Comparison of ENCODE assay signal across 26 cellular contexts in genomic region chr2:20064841-20065240, GRCh38. TPM values are rescaled to one million over a fixed set of nuclear protein-coding genes. Genes with fewer than 3 reads are reported as not detected.
DNase-seq lines count a peak whose midpoint lies in the region; ATAC-seq and TF ChIP-seq lines count a peak whose summit lies in the region.
"Had no signal": no experiment of that assay in that cellular context is flagged by ENCODE, and none has a peak within 500 bp of the region (broad histone marks: within the 10 kb centered on the region; RNA-seq: fewer than 3 reads in every experiment).

No MANE protein-coding gene starts in this region.

- peaks cover 0 to 1% of the 10 kb centered on the region in 2 donors for H3K4me1 ChIP-seq in neuronal stem cell (ENCODE audit: control insufficient read depth in 2 of 2, insufficient read depth in 1 of 2, low read depth in 1 of 2, low read length in 2 of 2)
- peaks cover 23% of the 10 kb centered on the region for H3K4me1 ChIP-seq in mesenchymal stem cell (ENCODE audit: control insufficient read depth, insufficient read depth, low read depth, low read length)
- H3K4me1 ChIP-seq: BLaER1 had no signal

- H3K36me3 Mint-ChIP-seq in nephron (ENCODE audit: low read depth): peaks cover 4% of the 10 kb centered on the region

- no peak overlapping the region for H2AK5ac ChIP-seq in neuronal stem cell (ENCODE audit: low read depth, low read length)
- H2AK5ac ChIP-seq in mesenchymal stem cell (ENCODE audit: low read length, severe bottlenecking): no peak overlapping the region

- H3K23ac ChIP-seq in neuronal stem cell (ENCODE audit: low read depth, low read length, poor library complexity) (no peak overlapping the region), mesenchymal stem cell (ENCODE audit: low read length in 2 of 2) (no peak overlapping the region)

- H3K9ac ChIP-seq in neuronal stem cell (ENCODE audit: low read depth, low read length, poor library complexity) (no peak overlapping the region), mesenchymal stem cell (ENCODE audit: low read length) (no peak overlapping the region)
- H3K9ac ChIP-seq: BLaER1, GM23248, KMS-11 had no signal

- H3K4me3 ChIP-seq in neuronal stem cell (ENCODE audit: low read length in 2 of 2) (no peak overlapping the region), mesenchymal stem cell (ENCODE audit: insufficient read depth in 1 of 2, low read depth in 1 of 2, low read length in 2 of 2) (no peak overlapping the region)
- H3K4me3 ChIP-seq: BLaER1, GM12878, GM23248, SJSA1 had no signal

- H2BK15ac ChIP-seq in neuronal stem cell (ENCODE audit: low read length): no peak overlapping the region
- no peak overlapping the region for H2BK15ac ChIP-seq in mesenchymal stem cell (ENCODE audit: low read depth, poor library complexity, severe bottlenecking)

- H4K91ac ChIP-seq in neuronal stem cell (ENCODE audit: low read depth, low read length, poor library complexity) (no peak overlapping the region), mesenchymal stem cell (ENCODE audit: low read length) (no peak overlapping the region)

- peaks cover 61% of the 10 kb centered on the region for H3K4me1 Mint-ChIP-seq in nephron

- H2BK5ac ChIP-seq in neuronal stem cell (ENCODE audit: low read length) (no peak overlapping the region), mesenchymal stem cell (ENCODE audit: low read depth, low read length, poor library complexity, severe bottlenecking) (no peak overlapping the region)

- no peak for TF ChIP-seq CTCF in RWPE1 (conservative IDR thresholded peaks at IDR 0.05; ENCODE audit: low read depth)
- TF ChIP-seq CTCF in nephron (IDR thresholded peaks at IDR 0.05; ENCODE audit: unreplicated experiment in 3 of 3): no peak

- no peak overlapping the region for H3K14ac ChIP-seq in neuronal stem cell (ENCODE audit: low read length)
- H3K14ac ChIP-seq in mesenchymal stem cell (ENCODE audit: low read length in 2 of 2): no peak overlapping the region

- no peaks in the 10 kb centered on the region for H3K36me3 ChIP-seq in neuronal stem cell (replicated peaks in 1 of 2; ENCODE audit: control insufficient read depth in 2 of 2, insufficient read depth in 2 of 2, low read length in 2 of 2)
- no peaks in the 10 kb centered on the region for H3K36me3 ChIP-seq in mesenchymal stem cell (ENCODE audit: control insufficient read depth in 1 of 2, insufficient read depth in 2 of 2, low read depth in 1 of 2, low read length in 2 of 2)
- H3K36me3 ChIP-seq: BLaER1, SJSA1 had no signal

- peak overlapping the region; percentile 68 for H3K27ac ChIP-seq in RWPE1
- H3K27ac ChIP-seq in neuronal stem cell (replicated peaks; ENCODE audit: low read length): no peak overlapping the region
- no peak overlapping the region for H3K27ac ChIP-seq in substantia nigra (ENCODE audit: low read depth, low read length, poor library complexity, severe bottlenecking)
- no peak overlapping the region for H3K27ac ChIP-seq in mesenchymal stem cell (ENCODE audit: low read length, poor library complexity, severe bottlenecking)
- H3K27ac ChIP-seq: BLaER1, GM23248, HL-60, KMS-11, SJSA1 had no signal

- DNase-seq in RWPE1 (ENCODE audit: low spot score): no peak
- no peak for DNase-seq in neuronal stem cell (ENCODE audit: low spot score)
- no peak for DNase-seq in substantia nigra (lab: John Stamatoyannopoulos, UW)
- no peak for DNase-seq in mesenchymal stem cell
- DNase-seq: CD4-positive, alpha-beta T cell; COR-L47; DND-41; GM23248; H9; HFFc6; NCI-H1694; NCI-H2081; NCI-H2171; NCI-H345; NCI-H524; NCI-H774; NK-92 treated with Interleukin-12 subunit alpha and Interleukin-12 subunit beta, amount 100 ng/mL, for 24 hours had no signal

- peaks cover 0 to 8% of the 10 kb centered on the region in 2 donors for H3K9me3 ChIP-seq in neuronal stem cell (replicated peaks in 1 of 2; ENCODE audit: control insufficient read depth in 2 of 2, insufficient read depth in 1 of 2, low read depth in 1 of 2, low read length in 2 of 2)
- peaks cover 14% of the 10 kb centered on the region for H3K9me3 ChIP-seq in mesenchymal stem cell (ENCODE audit: control insufficient read depth, low read length)

- no peak overlapping the region for H3K4me2 ChIP-seq in neuronal stem cell (ENCODE audit: insufficient read depth, low read length, poor library complexity, severe bottlenecking)
- no peak overlapping the region for H3K4me2 ChIP-seq in mesenchymal stem cell (ENCODE audit: low read length, poor library complexity, severe bottlenecking)
- H3K4me2 ChIP-seq: BLaER1, KMS-11 had no signal

- H3K18ac ChIP-seq in neuronal stem cell (ENCODE audit: low read length) (no peak overlapping the region), mesenchymal stem cell (ENCODE audit: low read depth in 1 of 2, low read length in 2 of 2) (no peak overlapping the region)

- no peak overlapping the region for H3K4ac ChIP-seq in neuronal stem cell (ENCODE audit: low read length)
- H3K4ac ChIP-seq in mesenchymal stem cell (ENCODE audit: low read depth in 1 of 2, low read length in 2 of 2): no peak overlapping the region

- H4K8ac ChIP-seq in neuronal stem cell (ENCODE audit: low read depth, low read length) (no peak overlapping the region), mesenchymal stem cell (ENCODE audit: low read length) (no peak overlapping the region)

- ATAC-seq in esophagus mucosa: peak; percentile 43
- no peak for ATAC-seq in HG02852 (IDR thresholded peaks at IDR 0.05; ENCODE audit: unreplicated experiment)
- ATAC-seq: GM12878, Panc1 had no signal

- H2BK120ac ChIP-seq in neuronal stem cell (ENCODE audit: low read depth, low read length) (no peak overlapping the region), mesenchymal stem cell (ENCODE audit: low read depth, low read length) (no peak overlapping the region)

- H3K79me1 ChIP-seq in neuronal stem cell (ENCODE audit: low read depth, low read length) (no peaks in the 10 kb centered on the region), mesenchymal stem cell (replicated peaks; ENCODE audit: low read length, poor library complexity, severe bottlenecking) (peaks cover 2% of the 10 kb centered on the region)

- H2AFZ ChIP-seq in neuronal stem cell (ENCODE audit: low read length) (no peak overlapping the region), mesenchymal stem cell (ENCODE audit: low read depth, low read length) (no peak overlapping the region)
- H2AFZ ChIP-seq: GM23248 had no signal

- no peaks in the 10 kb centered on the region for H3K27me3 Mint-ChIP-seq in nephron (ENCODE audit: low read depth)

- no peak overlapping the region for H3K4me3 Mint-ChIP-seq in nephron
- H3K4me3 Mint-ChIP-seq: CD4-positive, alpha-beta T cell; H9; HFFc6 had no signal

- no peak overlapping the region for H2BK12ac ChIP-seq in neuronal stem cell (ENCODE audit: low read length)
- H2BK12ac ChIP-seq in mesenchymal stem cell (ENCODE audit: low read length in 2 of 2): no peak overlapping the region

- peaks cover 0 to 6% (median 0%) of the 10 kb centered on the region in 3 experiments for H3K27me3 ChIP-seq in neuronal stem cell (ENCODE audit: control insufficient read depth in 3 of 3, insufficient read depth in 3 of 3, low read depth in 1 of 3, low read length in 3 of 3)
- H3K27me3 ChIP-seq in mesenchymal stem cell (ENCODE audit: control insufficient read depth in 1 of 2, insufficient read depth in 1 of 2, low read length in 2 of 2): no peaks in the 10 kb centered on the region
- H3K27me3 ChIP-seq: BLaER1, SJSA1 had no signal

- H3K27ac Mint-ChIP-seq in nephron: peak overlapping the region in 2 of 3 experiments; percentile 45 to 70
- H3K27ac Mint-ChIP-seq: CD4-positive, alpha-beta T cell; H9; HFFc6 had no signal

- POLR2A ChIA-PET in RWPE1 (lab: Yijun Ruan, JAX; ENCODE audit: low non-redundant PET): no interaction called here

- CTCF ChIA-PET in RWPE1 (lab: Yijun Ruan, JAX): no interaction called here

- H3K9me3 Mint-ChIP-seq in nephron: peaks cover 18% of the 10 kb centered on the region
- H3K9me3 Mint-ChIP-seq: CD4-positive, alpha-beta T cell had no signal

RNA-seq across cellular contexts. Expression of gene LAPTM4A, which starts 13.4 kb away (rescaled TPM):
- 85.4 TPM for total RNA-seq in esophagus mucosa
- polyA plus RNA-seq in neuronal stem cell (2013, experiment 1 of 2): 262 TPM
- 267 TPM for polyA plus RNA-seq in neuronal stem cell (2013, experiment 2 of 2)
- polyA plus RNA-seq in mesenchymal stem cell (2013, experiment 1 of 2): 425 TPM
- 455 TPM for polyA plus RNA-seq in mesenchymal stem cell (2013, experiment 2 of 2)

RNA-seq across cellular contexts. Expression of gene MATN3, which starts 52.4 kb away (rescaled TPM):
- 0.56 TPM for total RNA-seq in esophagus mucosa
- polyA plus RNA-seq in neuronal stem cell (2013, experiment 1 of 2): 1.2 TPM
- polyA plus RNA-seq in neuronal stem cell (2013, experiment 2 of 2): 1.3 TPM
- 7.6 TPM for polyA plus RNA-seq in mesenchymal stem cell (2013, experiment 1 of 2)
- polyA plus RNA-seq in mesenchymal stem cell (2013, experiment 2 of 2): 8.0 TPM
- total RNA-seq: CD4-positive, alpha-beta T cell; GM12878 had no signal
